Comparison of ENCODE assay signal across 16 cellular contexts in the genomic region with DNA sequence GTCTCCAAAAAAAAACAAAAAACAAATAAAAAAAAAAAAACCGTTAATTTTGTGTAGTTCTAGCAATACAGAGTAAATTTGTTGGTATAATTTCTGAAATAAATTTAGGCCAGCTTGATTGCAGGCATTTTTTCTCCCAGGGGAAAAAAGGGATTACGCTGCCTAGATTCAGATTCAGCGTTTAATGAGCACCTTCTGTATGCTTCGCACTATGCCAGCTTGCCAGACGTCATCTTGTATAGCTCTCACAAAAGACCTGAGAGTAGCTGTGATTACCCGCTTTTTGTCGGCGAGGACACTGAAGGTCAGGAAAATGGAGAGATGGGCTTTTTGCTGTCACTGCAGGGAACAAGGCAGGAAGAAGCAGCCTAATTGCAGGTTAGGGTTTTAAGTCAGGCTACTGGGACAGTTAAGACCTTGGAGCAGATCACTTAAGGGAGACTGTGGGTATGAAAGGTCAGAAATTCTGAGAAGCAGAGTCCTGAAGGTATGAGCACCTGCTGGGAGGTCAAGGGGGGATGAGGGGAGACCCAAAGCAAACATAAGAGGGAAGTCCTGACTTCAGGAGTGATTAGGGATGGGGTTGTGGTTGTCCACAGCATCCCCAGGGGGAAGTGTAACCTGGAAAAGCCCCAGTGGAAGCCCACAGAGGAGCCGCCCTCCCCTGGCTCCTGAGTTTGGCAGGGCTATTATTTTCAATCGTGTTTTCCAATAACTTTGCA. TPM values are rescaled to one million over a fixed set of nuclear protein-coding genes. Genes with fewer than 3 reads are reported as not detected.
A peak's percentile ranks its signal among the peaks of the same experiment; 100 is the strongest.
DNase-seq lines count a peak whose midpoint lies in the region; ATAC-seq, FAIRE-seq and TF ChIP-seq lines count a peak whose summit lies in the region.
"Had no signal": no experiment of that assay in that cellular context is flagged by ENCODE, and none has a peak within 500 bp of the region (broad histone marks: within the 10 kb centered on the region; RNA-seq: fewer than 3 reads in every experiment).

No MANE protein-coding gene starts in this region.

- H3F3A ChIP-seq in smooth muscle cell (ENCODE audit: low read depth): peaks cover 4% of the 10 kb centered on the region

- ATAC-seq in T-helper 17 cell: no peak

- no peak overlapping the region for H3K4me3 Mint-ChIP-seq in T-helper 17 cell

- H2BK5ac ChIP-seq in H1 (ENCODE audit: low read depth, low read length): peak overlapping the region; percentile 35; the same call in 1 of the 2 replicates

- H3K36me3 ChIP-seq in H1 (ENCODE audit: control insufficient read depth in 2 of 4, insufficient read depth in 4 of 4, low read length in 3 of 4) (0 out of 8 replicates have a peak, but pooled peaks cover 0 to 4% (median 0%) of the 10 kb centered on the region in 4 experiments), smooth muscle cell (ENCODE audit: low read depth) (no peaks in the 10 kb centered on the region), kidney (ENCODE audit: control insufficient read depth in 1 of 2, insufficient read depth in 2 of 2, low read length in 2 of 2) (no peaks in the 10 kb centered on the region)
- H3K36me3 ChIP-seq: SJSA1 had no signal

- no peak overlapping the region for H2BK12ac ChIP-seq in H1 (ENCODE audit: low read depth, low read length)

- peak overlapping the region; percentile 64 for H3K4ac ChIP-seq in H1 (replicated peaks; ENCODE audit: insufficient read length, low read depth, low read length)

- CTCF ChIA-PET in H1 (lab: Charles Lee; ENCODE audit: partially characterized antibody): interaction anchor here (1.3 to 42.6 kb wide), 3 partner anchors 23 to 234 kb away, joined by 3 to 2424 read pairs (median 1035); a partner anchor contains a TSS

- DNase-seq in D341Med (ENCODE audit: low spot score) (peak; percentile 30), NCI-H69 (lab: John Stamatoyannopoulos, UW) (peak; percentile 52), H1 (ENCODE audit: low read depth in 1 of 2, low spot score in 2 of 2) (no peak), smooth muscle cell (lab: John Stamatoyannopoulos, UW; ENCODE audit: unreplicated experiment) (no peak), kidney (no peak), T-helper 17 cell (no peak), NCI-H1694 (lab: John Stamatoyannopoulos, UW) (no peak), GM12892 (ENCODE audit: insufficient read length) (no peak)
- DNase-seq: Caco-2, NCI-H1048, NCI-H146, NCI-H2107, NCI-H446 had no signal

- H3K4me1 ChIP-seq in H1 (replicated peaks in 1 of 4; ENCODE audit: control insufficient read depth in 3 of 4, insufficient read depth in 4 of 4, low read length in 3 of 4) (peaks cover 0 to 12% (median 7%) of the 10 kb centered on the region in 4 experiments; a peak in 5 of 7 replicates), smooth muscle cell (ENCODE audit: low read depth) (peaks cover 13% of the 10 kb centered on the region), kidney (ENCODE audit: control insufficient read depth in 1 of 2, insufficient read depth in 1 of 2, low read depth in 1 of 2, low read length in 2 of 2) (peaks cover 0 to 13% of the 10 kb centered on the region in 2 donors)

- no peak overlapping the region for H3K23ac ChIP-seq in H1 (ENCODE audit: insufficient read length)

- WGBS in H1 (ENCODE audit: extremely low coverage in 1 of 2, insufficient coverage in 1 of 2, insufficient read length in 1 of 2, insufficient replicate concordance in 2 of 2, low coverage in 1 of 2, low lambda C conversion rate in 2 of 2, missing lambda C conversion rate in 1 of 2), 2 experiments: 85% methylated on average over 10 of the region's 10 CpGs; no CpG with 5 or more reads in 1 of the 2 experiments
- 84% methylated on average over 10 of the region's 10 CpGs for WGBS in smooth muscle cell (ENCODE audit: low lambda C conversion rate)

- H3K36me3 Mint-ChIP-seq in T-helper 17 cell (ENCODE audit: low read depth): no peaks in the 10 kb centered on the region

- TF ChIP-seq POLR2A in H1 (IDR thresholded peaks at IDR 0.05; ENCODE audit: control extremely low read depth in 1 of 2, low read depth in 2 of 2, low read length in 2 of 2) (no peak), GM12892 (IDR thresholded peaks at IDR 0.05; ENCODE audit: low read depth, low read length) (no peak)

- no peak overlapping the region for H3K14ac ChIP-seq in H1 (ENCODE audit: insufficient read length)

- H3K9ac ChIP-seq in H1 (replicated peaks in 1 of 4; ENCODE audit: extremely low read depth in 1 of 4, low read depth in 3 of 4, low read length in 3 of 4): no peak overlapping the region
- no peak overlapping the region for H3K9ac ChIP-seq in smooth muscle cell (ENCODE audit: low read depth)
- no peak overlapping the region for H3K9ac ChIP-seq in kidney (ENCODE audit: low read length in 2 of 2)

- intact Hi-C loops in kidney (cut with DNase I): no loop called here

- H4K20me1 ChIP-seq in H1 (replicated peaks in 1 of 2; ENCODE audit: control insufficient read depth in 1 of 2, insufficient read depth in 2 of 2, low read length in 2 of 2): no peaks in the 10 kb centered on the region
- no peaks in the 10 kb centered on the region for H4K20me1 ChIP-seq in smooth muscle cell (ENCODE audit: low read depth)

- peaks cover 2% of the 10 kb centered on the region for H3K4me1 Mint-ChIP-seq in T-helper 17 cell

- no peak overlapping the region for H3K56ac ChIP-seq in H1 (replicated peaks; ENCODE audit: insufficient read length, low read depth, low read length)

- H2AFZ ChIP-seq in H1 (ENCODE audit: low read length) (no peak overlapping the region), smooth muscle cell (ENCODE audit: low read depth) (no peak overlapping the region)

- no peak for TF ChIP-seq EP300 in H1 (IDR thresholded peaks at IDR 0.05; ENCODE audit: borderline replicate concordance in 1 of 2, low read depth in 2 of 2, low read length in 2 of 2)

- TF ChIP-seq CTCF in H1 (IDR thresholded peaks at IDR 0.05; ENCODE audit: control extremely low read depth in 1 of 3, insufficient read depth in 1 of 3, low read depth in 1 of 3, low read length in 3 of 3): no peak
- no peak for TF ChIP-seq CTCF in smooth muscle cell (IDR thresholded peaks at IDR 0.05; ENCODE audit: borderline replicate concordance, insufficient read depth, poor library complexity, severe bottlenecking)
- no peak for TF ChIP-seq CTCF in kidney (IDR thresholded peaks at IDR 0.05; ENCODE audit: borderline replicate concordance, extremely low read depth, insufficient read depth)

- no peaks in the 10 kb centered on the region for H3K79me2 ChIP-seq in H1 (ENCODE audit: control insufficient read depth in 1 of 2, insufficient read depth in 2 of 2, low read length in 2 of 2)
- no peaks in the 10 kb centered on the region for H3K79me2 ChIP-seq in smooth muscle cell (ENCODE audit: low read depth)

- POLR2A ChIA-PET in H1 (lab: Charles Lee; ENCODE audit: partially characterized antibody): interaction anchor here (1.5 kb wide), 1 partner anchor 10 kb away, joined by 3 read pairs; no protein-coding TSS in a partner anchor

- H3K9me3 ChIP-seq in H1 (ENCODE audit: insufficient read depth in 2 of 2, low read depth in 1 of 2, low read length in 1 of 2): no peaks in the 10 kb centered on the region
- H3K9me3 ChIP-seq in smooth muscle cell (replicated peaks; ENCODE audit: low read depth): no peaks in the 10 kb centered on the region
- H3K9me3 ChIP-seq in kidney (ENCODE audit: control insufficient read depth in 1 of 2, low read length in 2 of 2): no peaks in the 10 kb centered on the region
- no peaks in the 10 kb centered on the region for H3K9me3 ChIP-seq in T-helper 17 cell (ENCODE audit: control insufficient read depth, low read length, poor library complexity, severe bottlenecking)
- H3K9me3 ChIP-seq: Caco-2, SJSA1 had no signal

- H3K4me3 ChIP-seq in H1 (ENCODE audit: extremely low read depth in 1 of 4, insufficient read depth in 2 of 4, low read depth in 3 of 4, low read length in 4 of 4) (no peak overlapping the region), smooth muscle cell (no peak overlapping the region), kidney (ENCODE audit: low read length in 2 of 2) (no peak overlapping the region)
- H3K4me3 ChIP-seq: SJSA1 had no signal

- peak overlapping the region; percentile 53; the same call in 1 of the 2 replicates for H2BK15ac ChIP-seq in H1 (ENCODE audit: low read length)

- no peak overlapping the region for H3K27ac Mint-ChIP-seq in T-helper 17 cell

- H2BK20ac ChIP-seq in H1 (ENCODE audit: low read length): no peak overlapping the region

- no peak overlapping the region for H4K8ac ChIP-seq in H1 (ENCODE audit: extremely low read depth, insufficient read depth, low read length)

- no peaks in the 10 kb centered on the region; the same call in 1 of the 2 replicates for H3K79me1 ChIP-seq in H1 (ENCODE audit: low read depth, low read length)

- H2BK120ac ChIP-seq in H1 (replicated peaks; ENCODE audit: low read depth, low read length): no peak overlapping the region

- H3K23me2 ChIP-seq in H1 (ENCODE audit: low read depth, low read length): no peaks in the 10 kb centered on the region

- TF ChIP-seq RAD21 in H1 (IDR thresholded peaks at IDR 0.05 in 1 of 2, conservative IDR thresholded peaks at IDR 0.05 in 1 of 2; ENCODE audit: low read depth in 2 of 2, low read length in 2 of 2): no peak

- peak overlapping the region; percentile 98; the same call in 1 of the 2 replicates for H2AK5ac ChIP-seq in H1 (ENCODE audit: low read depth, low read length)

- no peak overlapping the region for H3K18ac ChIP-seq in H1 (ENCODE audit: extremely low read depth, low read length)

- H3K27ac ChIP-seq in H1 (ENCODE audit: low read depth, low read length) (no peak overlapping the region), smooth muscle cell (ENCODE audit: low read depth) (peak overlapping the region; percentile 23), kidney (ENCODE audit: low read depth in 2 of 2, low read length in 2 of 2) (no peak overlapping the region)
- H3K27ac ChIP-seq: SJSA1 had no signal

- no peak overlapping the region for H4K91ac ChIP-seq in H1 (replicated peaks; ENCODE audit: insufficient read length, low read length)

- no peak overlapping the region for H4K5ac ChIP-seq in H1 (ENCODE audit: insufficient read length, low read depth, low read length)

- no peaks in the 10 kb centered on the region for H3K27me3 ChIP-seq in H1 (replicated peaks in 1 of 4; ENCODE audit: control insufficient read depth in 3 of 4, extremely low read depth in 1 of 4, insufficient read depth in 3 of 4, low read length in 3 of 4)
- H3K27me3 ChIP-seq in smooth muscle cell (ENCODE audit: low read depth): no peaks in the 10 kb centered on the region
- H3K27me3 ChIP-seq: SJSA1 had no signal

- H3K4me2 ChIP-seq in H1 (ENCODE audit: insufficient read depth in 1 of 2, low read depth in 2 of 2, low read length in 2 of 2) (no peak overlapping the region), smooth muscle cell (no peak overlapping the region)

- H3K27me3 Mint-ChIP-seq in T-helper 17 cell: peaks cover 8% of the 10 kb centered on the region

- FAIRE-seq in H1 (lab: Jason Lieb, UNC) (no peak), kidney (lab: Jason Lieb, UNC) (no peak), GM12892 (lab: Jason Lieb, UNC) (no peak)
- FAIRE-seq: A204.1, HTR-8/SVneo had no signal

RNA-seq across cellular contexts. Expression of a gene that starts 39.0 kb away (rescaled TPM):
- 6.7 and 7.2 TPM in 2 replicates for total RNA-seq in H1 (2021; fragmentation: NEBNext Ultra II Directional; extraction: Animal tissue kit (Norgen Biotek cat#: 25700))
- polyA plus RNA-seq in H1 (2011; rRNA removed) (6.8 and 9.7 TPM in 2 replicates), smooth muscle cell (2.4 and 5.6 TPM in 2 replicates), kidney (ENCODE audit: insufficient read depth, low read depth, low replicate concordance) (3.5 TPM)
- polyA plus RNA-seq in H1 (2011; cell fraction: cytosol; rRNA removed): 6.6 TPM
- polyA plus RNA-seq in H1 (2011; cell fraction: nucleus; rRNA removed): 9.2 TPM
- polyA plus RNA-seq in H1 (2012, experiment 1 of 2): 5.5 to 7.3 TPM (median 6.5 TPM) in 4 replicates
- 5.1 TPM for polyA plus RNA-seq in H1 (2012, experiment 2 of 2)
- 4.1 TPM for polyA plus RNA-seq in H1 (2013, experiment 1 of 2)
- 3.9 TPM for polyA plus RNA-seq in H1 (2013, experiment 2 of 2)
- polyA minus RNA-seq in H1 (2011; rRNA and poly(A)+ RNA removed): 7.0 and 7.5 TPM in 2 replicates
- polyA minus RNA-seq in H1 (2011; cell fraction: cytosol; rRNA and poly(A)+ RNA removed): 8.9 TPM
- polyA minus RNA-seq in H1 (2011; cell fraction: nucleus; rRNA and poly(A)+ RNA removed): 6.3 TPM
- total RNA-seq in smooth muscle cell (2.1 and 3.3 TPM in 2 replicates), kidney (1.3 TPM), T-helper 17 cell (10 to 100 TPM in 1 of 2 donors, under 1 TPM in 1; 0.65 to 10.2 TPM)
- polyA plus RNA-seq in GM12892 (2012; ENCODE audit: missing spikeins): 1.1 TPM

RNA-seq across cellular contexts. Expression of a gene that starts 54.8 kb away (rescaled TPM):
- total RNA-seq in H1 (2021; fragmentation: NEBNext Ultra II Directional; extraction: Animal tissue kit (Norgen Biotek cat#: 25700)): 12.7 and 12.9 TPM in 2 replicates
- polyA plus RNA-seq in H1 (2011; rRNA removed) (9.4 and 14.5 TPM in 2 replicates), smooth muscle cell (15.8 and 16.8 TPM in 2 replicates), kidney (ENCODE audit: insufficient read depth, low read depth, low replicate concordance) (15.1 TPM)
- 8.0 TPM for polyA plus RNA-seq in H1 (2011; cell fraction: cytosol; rRNA removed)
- 13.3 TPM for polyA plus RNA-seq in H1 (2011; cell fraction: nucleus; rRNA removed)
- 13.2 to 13.7 TPM (median 13.5 TPM) in 4 replicates for polyA plus RNA-seq in H1 (2012, experiment 1 of 2)
- 12.2 TPM for polyA plus RNA-seq in H1 (2012, experiment 2 of 2)
- polyA plus RNA-seq in H1 (2013, experiment 1 of 2): 5.4 TPM
- 5.1 TPM for polyA plus RNA-seq in H1 (2013, experiment 2 of 2)
- 12.4 and 13.8 TPM in 2 replicates for polyA minus RNA-seq in H1 (2011; rRNA and poly(A)+ RNA removed)
- polyA minus RNA-seq in H1 (2011; cell fraction: cytosol; rRNA and poly(A)+ RNA removed): 15.0 TPM
- 13.2 TPM for polyA minus RNA-seq in H1 (2011; cell fraction: nucleus; rRNA and poly(A)+ RNA removed)
- total RNA-seq in smooth muscle cell (6.6 and 11.3 TPM in 2 replicates), kidney (19.4 TPM), T-helper 17 cell (1 to 10 TPM; 5.1 to 8.6 TPM)
- 1.4 TPM for polyA plus RNA-seq in GM12892 (2012; ENCODE audit: missing spikeins)

RNA-seq across cellular contexts. Expression of a gene that starts 55.2 kb away (rescaled TPM):
- total RNA-seq in H1 (2021; fragmentation: NEBNext Ultra II Directional; extraction: Animal tissue kit (Norgen Biotek cat#: 25700)): 7.9 and 8.5 TPM in 2 replicates
- polyA plus RNA-seq in H1 (2011; rRNA removed) (2.4 and 2.7 TPM in 2 replicates), smooth muscle cell (6.9 TPM in 2 replicates), kidney (ENCODE audit: insufficient read depth, low read depth, low replicate concordance) (5.6 TPM)
- polyA plus RNA-seq in H1 (2011; cell fraction: cytosol; rRNA removed): 4.0 TPM
- polyA plus RNA-seq in H1 (2011; cell fraction: nucleus; rRNA removed): 2.9 TPM
- 4.9 to 6.2 TPM (median 6.1 TPM) in 4 replicates for polyA plus RNA-seq in H1 (2012, experiment 1 of 2)
- polyA plus RNA-seq in H1 (2012, experiment 2 of 2): 0.60 TPM
- polyA plus RNA-seq in H1 (2013, experiment 1 of 2): 3.9 TPM
- 3.8 TPM for polyA plus RNA-seq in H1 (2013, experiment 2 of 2)
- polyA minus RNA-seq in H1 (2011; rRNA and poly(A)+ RNA removed): 11.9 and 16.2 TPM in 2 replicates
- polyA minus RNA-seq in H1 (2011; cell fraction: cytosol; rRNA and poly(A)+ RNA removed): 5.3 TPM
- 8.0 TPM for polyA minus RNA-seq in H1 (2011; cell fraction: nucleus; rRNA and poly(A)+ RNA removed)
- total RNA-seq in smooth muscle cell (8.7 and 12.1 TPM in 2 replicates), kidney (17.8 TPM), T-helper 17 cell (10 to 100 TPM; 10.5 to 13.5 TPM)
- 2.0 TPM for polyA plus RNA-seq in GM12892 (2012; ENCODE audit: missing spikeins)

Comparison
In these comparisons a context has a peak if more than half of its experiments do, and no peak if none do; other contexts are left out.
1. DNase-seq: peak in D341Med (single experiment) and NCI-H69 (single experiment); none in H1 (0 of 2), smooth muscle cell (single experiment), kidney (single experiment), T-helper 17 cell (0 of 3), NCI-H1694 (single experiment) and GM12892 (single experiment).